ENCODE assay signal across 9 cellular contexts in genomic region chr2:103980401-103980800, GRCh38.
"Had no signal": no experiment of that assay in that cellular context is flagged by ENCODE, and none has a peak within 500 bp of the region (broad histone marks: within the 10 kb centered on the region; RNA-seq: fewer than 3 reads in every experiment).

No MANE protein-coding gene starts in this region.

- H3K9me3 ChIP-seq: HAP-1 had no signal

- H3K4me1 ChIP-seq: HAP-1 had no signal

- H3K36me3 ChIP-seq: HAP-1 had no signal

- H3K27ac ChIP-seq: HL-60 had no signal

- H3K4me1 Mint-ChIP-seq: IgD-negative memory B cell had no signal

- H3K27ac Mint-ChIP-seq: HFFc6, IgD-negative memory B cell had no signal

- H3K4me3 Mint-ChIP-seq: HFFc6, IgD-negative memory B cell had no signal

- H3K36me3 Mint-ChIP-seq: IgD-negative memory B cell had no signal

- H3K27me3 Mint-ChIP-seq: IgD-negative memory B cell had no signal

- H3K4me3 ChIP-seq: HAP-1 had no signal

- DNase-seq: GOT3, H7, HFFc6, KBM-7 had no signal

- ATAC-seq: HCT116, HepG2 had no signal
